17 cellular contexts compared by ENCODE assay signal in the genomic region with DNA sequence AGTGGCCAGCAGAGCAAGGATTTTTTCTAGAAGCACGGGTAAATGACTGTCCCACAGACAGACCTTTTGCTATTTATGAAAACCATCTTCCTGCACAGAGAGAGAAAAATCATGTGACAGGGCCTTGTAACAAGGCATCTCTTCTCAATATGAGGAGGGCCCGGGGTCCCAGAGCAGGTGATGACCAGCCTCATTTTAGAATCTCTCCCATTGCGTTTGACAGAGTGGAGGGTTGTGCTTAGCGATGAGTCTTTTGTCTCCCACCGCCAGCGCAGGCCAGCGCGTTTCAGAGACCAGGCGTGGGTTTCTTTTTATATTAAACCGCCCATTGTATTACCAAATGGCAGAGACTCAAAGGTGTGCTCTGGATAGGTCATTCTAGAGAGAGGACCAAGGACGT.
DNase-seq lines count a peak whose midpoint lies in the region; ATAC-seq, FAIRE-seq and TF ChIP-seq lines count a peak whose summit lies in the region.
"Had no signal": no experiment of that assay in that cellular context is flagged by ENCODE, and none has a peak within 500 bp of the region (broad histone marks: within the 10 kb centered on the region; RNA-seq: fewer than 3 reads in every experiment).

No MANE protein-coding gene starts in this region.

- no peaks in the 10 kb centered on the region for H3K36me3 ChIP-seq in CD4-positive, CD25-positive, alpha-beta regulatory T cell (ENCODE audit: control insufficient read depth, insufficient read depth, low read length)
- H3K36me3 ChIP-seq in GM23338 (ENCODE audit: insufficient read depth) = no peaks in the 10 kb centered on the region
- H3K36me3 ChIP-seq in H1 (ENCODE audit: control insufficient read depth in 2 of 4, insufficient read depth in 4 of 4, low read length in 3 of 4) = no peaks in the 10 kb centered on the region
- no peaks in the 10 kb centered on the region for H3K36me3 ChIP-seq in neural progenitor cell
- no peaks in the 10 kb centered on the region for H3K36me3 ChIP-seq in Caco-2 (ENCODE audit: control insufficient read depth, insufficient read depth, low read length)
- no peaks in the 10 kb centered on the region for H3K36me3 ChIP-seq in thyroid gland

- POLR2A ChIA-PET in H1 (lab: Charles Lee; ENCODE audit: partially characterized antibody) = no interaction called here
- POLR2A ChIA-PET in Caco-2 (lab: Charles Lee) = interaction anchor here (0.6 kb wide), 1 partner anchor 167 kb away, joined by 3 read pairs; no protein-coding TSS in a partner anchor

- no peaks in the 10 kb centered on the region for H3K9me3 Mint-ChIP-seq in CD4-positive, CD25-positive, alpha-beta regulatory T cell
- H3K9me3 Mint-ChIP-seq in GM23338 (no peaks in the 10 kb centered on the region), neural progenitor cell (peaks cover 6% of the 10 kb centered on the region), Caco-2 (ENCODE audit: unreplicated experiment) (no peaks in the 10 kb centered on the region)
- H3K9me3 Mint-ChIP-seq: CD8-positive, alpha-beta T cell had no signal

- no peak overlapping the region for H3K4me3 Mint-ChIP-seq in CD4-positive, CD25-positive, alpha-beta regulatory T cell
- H3K4me3 Mint-ChIP-seq in GM23338 (no peak overlapping the region), neural progenitor cell (no peak overlapping the region), Caco-2 (ENCODE audit: unreplicated experiment) (no peak overlapping the region)
- H3K4me3 Mint-ChIP-seq: CD8-positive, alpha-beta T cell had no signal

- no peak overlapping the region for H3K4me3 ChIP-seq in CD4-positive, CD25-positive, alpha-beta regulatory T cell (ENCODE audit: low read depth, low read length)
- H3K4me3 ChIP-seq in GM23338 (no peak overlapping the region), H1 (ENCODE audit: extremely low read depth in 1 of 4, insufficient read depth in 2 of 4, low read depth in 3 of 4, low read length in 4 of 4) (no peak overlapping the region), neural progenitor cell (no peak overlapping the region), Caco-2 (ENCODE audit: low read depth, low read length) (no peak overlapping the region), thyroid gland (replicated peaks in 1 of 3) (no peak overlapping the region)

- H3K23me2 ChIP-seq in H1 (ENCODE audit: low read depth, low read length) = no peaks in the 10 kb centered on the region

- peaks cover 8% of the 10 kb centered on the region for H3K4me1 ChIP-seq in CD4-positive, CD25-positive, alpha-beta regulatory T cell (ENCODE audit: control insufficient read depth, insufficient read depth, low read length, poor library complexity, severe bottlenecking)
- peaks cover 5% of the 10 kb centered on the region; the same call in 1 of the 2 replicates for H3K4me1 ChIP-seq in GM23338 (ENCODE audit: insufficient read depth)
- peaks cover 0 to 7% (median 4%) of the 10 kb centered on the region in 4 experiments; a peak in 6 of 7 replicates for H3K4me1 ChIP-seq in H1 (replicated peaks in 1 of 4; ENCODE audit: control insufficient read depth in 3 of 4, insufficient read depth in 4 of 4, low read length in 3 of 4)
- H3K4me1 ChIP-seq in neural progenitor cell = peaks cover 7% of the 10 kb centered on the region
- H3K4me1 ChIP-seq in Caco-2 = no peaks in the 10 kb centered on the region
- H3K4me1 ChIP-seq in thyroid gland = no peaks in the 10 kb centered on the region

- H2BK5ac ChIP-seq in H1 (ENCODE audit: low read depth, low read length) = no peak overlapping the region

- H2BK120ac ChIP-seq in H1 (replicated peaks; ENCODE audit: low read depth, low read length) = no peak overlapping the region

- H3K27me3 Mint-ChIP-seq in CD4-positive, CD25-positive, alpha-beta regulatory T cell = no peaks in the 10 kb centered on the region
- peaks cover 24% of the 10 kb centered on the region for H3K27me3 Mint-ChIP-seq in GM23338 (ENCODE audit: insufficient read depth, low read depth, poor library complexity)
- no peaks in the 10 kb centered on the region for H3K27me3 Mint-ChIP-seq in neural progenitor cell (ENCODE audit: insufficient read depth, low read depth)
- no peaks in the 10 kb centered on the region for H3K27me3 Mint-ChIP-seq in Caco-2 (ENCODE audit: insufficient read depth, unreplicated experiment)

- peak overlapping the region; percentile 56 for H2AFZ ChIP-seq in GM23338
- no peak overlapping the region for H2AFZ ChIP-seq in H1 (ENCODE audit: low read length)
- H2AFZ ChIP-seq in neural progenitor cell (replicated peaks) = peak overlapping the region; percentile 13

- TF ChIP-seq RAD21 in H1 (IDR thresholded peaks at IDR 0.05 in 1 of 2, conservative IDR thresholded peaks at IDR 0.05 in 1 of 2; ENCODE audit: low read depth in 2 of 2, low read length in 2 of 2) = no peak

- ATAC-seq in CD4-positive, CD25-positive, alpha-beta regulatory T cell (ENCODE audit: low read depth in 2 of 2) = no peak
- ATAC-seq in GM23338 = no peak
- ATAC-seq: CD8-positive, alpha-beta T cell had no signal

- H3K23ac ChIP-seq in H1 (ENCODE audit: insufficient read length) = no peak overlapping the region

- H3K4me2 ChIP-seq in GM23338 (no peak overlapping the region), H1 (ENCODE audit: insufficient read depth in 1 of 2, low read depth in 2 of 2, low read length in 2 of 2) (no peak overlapping the region), neural progenitor cell (no peak overlapping the region)
- H3K4me2 ChIP-seq: KMS-11 had no signal

- no peak overlapping the region for H4K91ac ChIP-seq in H1 (replicated peaks; ENCODE audit: insufficient read length, low read length)

- H3K18ac ChIP-seq in H1 (ENCODE audit: extremely low read depth, low read length) = no peak overlapping the region

- H3K27me3 ChIP-seq in CD4-positive, CD25-positive, alpha-beta regulatory T cell (ENCODE audit: control insufficient read depth, insufficient read depth, low read length) = no peaks in the 10 kb centered on the region
- H3K27me3 ChIP-seq in GM23338 (ENCODE audit: insufficient read depth) (peaks cover 6% of the 10 kb centered on the region; the same call in 1 of the 2 replicates), H1 (replicated peaks in 1 of 4; ENCODE audit: control insufficient read depth in 3 of 4, extremely low read depth in 1 of 4, insufficient read depth in 3 of 4, low read length in 3 of 4) (peaks cover 0 to 8% (median 2%) of the 10 kb centered on the region in 4 experiments; a peak in 2 of 7 replicates), neural progenitor cell (no peaks in the 10 kb centered on the region), Caco-2 (replicated peaks; ENCODE audit: control insufficient read depth, insufficient read depth, low read length) (no peaks in the 10 kb centered on the region), thyroid gland (no peaks in the 10 kb centered on the region)

- H3K56ac ChIP-seq in H1 (replicated peaks; ENCODE audit: insufficient read length, low read depth, low read length) = no peak overlapping the region

- no peak for DNase-seq in CD4-positive, CD25-positive, alpha-beta regulatory T cell
- DNase-seq in GM23338 (ENCODE audit: low spot score) (no peak), H1 (ENCODE audit: low read depth in 1 of 2, low spot score in 2 of 2) (no peak), neural progenitor cell (ENCODE audit: low spot score) (no peak), NCI-H2107 (lab: John Stamatoyannopoulos, UW) (no peak), Caco-2 (no peak), thyroid gland (no peak)
- DNase-seq: ACHN, AML-193 had no signal

- no peak overlapping the region for H4K5ac ChIP-seq in H1 (ENCODE audit: insufficient read length, low read depth, low read length)

- H3K4me1 Mint-ChIP-seq in CD4-positive, CD25-positive, alpha-beta regulatory T cell = peaks cover 17 to 69% (median 31%) of the 10 kb centered on the region in 4 donors
- peaks cover 16% of the 10 kb centered on the region for H3K4me1 Mint-ChIP-seq in GM23338
- H3K4me1 Mint-ChIP-seq in neural progenitor cell = peaks cover 4% of the 10 kb centered on the region
- H3K4me1 Mint-ChIP-seq in Caco-2 (ENCODE audit: low read depth, unreplicated experiment) = peaks cover 6% of the 10 kb centered on the region

- H4K20me1 ChIP-seq in GM23338 (replicated peaks; ENCODE audit: insufficient read depth) = no peaks in the 10 kb centered on the region
- H4K20me1 ChIP-seq in H1 (replicated peaks in 1 of 2; ENCODE audit: control insufficient read depth in 1 of 2, insufficient read depth in 2 of 2, low read length in 2 of 2) = no peaks in the 10 kb centered on the region
- no peaks in the 10 kb centered on the region for H4K20me1 ChIP-seq in neural progenitor cell (ENCODE audit: low read depth)

- no peak overlapping the region for H3K27ac ChIP-seq in CD4-positive, CD25-positive, alpha-beta regulatory T cell (ENCODE audit: insufficient read depth, low read length, poor library complexity, severe bottlenecking)
- H3K27ac ChIP-seq in GM23338 (ENCODE audit: low read depth) (no peak overlapping the region), H1 (ENCODE audit: low read depth, low read length) (no peak overlapping the region), neural progenitor cell (no peak overlapping the region), thyroid gland (no peak overlapping the region)
- H3K27ac ChIP-seq: C4-2B, KMS-11 had no signal

- 0 out of 2 replicates have a peak overlapping the region, but pooled peaks have one; percentile 40 for H2BK12ac ChIP-seq in H1 (ENCODE audit: low read depth, low read length)

- BruUV-seq in Caco-2 (replicated peaks; lab: Mats Ljungman, UMichigan) = no TSS peak

- no peak overlapping the region for H2AK5ac ChIP-seq in H1 (ENCODE audit: low read depth, low read length)

- no peak overlapping the region for H2BK15ac ChIP-seq in H1 (ENCODE audit: low read length)

- intact Hi-C loops in Caco-2 (cut with micrococcal nuclease; ENCODE audit: unreplicated experiment) = no loop called here
- intact Hi-C loops in thyroid gland (cut with DNase I) = no loop called here

- H3K9me3 ChIP-seq in CD4-positive, CD25-positive, alpha-beta regulatory T cell (ENCODE audit: control insufficient read depth in 2 of 2, low read length in 2 of 2) = no peaks in the 10 kb centered on the region
- H3K9me3 ChIP-seq in H1 (ENCODE audit: insufficient read depth in 2 of 2, low read depth in 1 of 2, low read length in 1 of 2) (no peaks in the 10 kb centered on the region), neural progenitor cell (ENCODE audit: low read depth) (no peaks in the 10 kb centered on the region), Caco-2 (no peaks in the 10 kb centered on the region), thyroid gland (no peaks in the 10 kb centered on the region)

- H3K79me1 ChIP-seq in H1 (ENCODE audit: low read depth, low read length) = no peaks in the 10 kb centered on the region

- H3K14ac ChIP-seq in H1 (ENCODE audit: insufficient read length) = no peak overlapping the region

- no peak overlapping the region for H2BK20ac ChIP-seq in H1 (ENCODE audit: low read length)

- no peak for TF ChIP-seq EP300 in H1 (IDR thresholded peaks at IDR 0.05; ENCODE audit: borderline replicate concordance in 1 of 2, low read depth in 2 of 2, low read length in 2 of 2)

- WGBS in H1 (ENCODE audit: extremely low coverage in 1 of 2, insufficient coverage in 1 of 2, insufficient read length in 1 of 2, insufficient replicate concordance in 2 of 2, low coverage in 1 of 2, low lambda C conversion rate in 2 of 2, missing lambda C conversion rate in 1 of 2), 2 experiments = 79% methylated on average over 11 of the region's 11 CpGs; no CpG with 5 or more reads in 1 of the 2 experiments
- 93 to 96% methylated on average over 11 of the region's 11 CpGs for WGBS in thyroid gland, 2 donors

- H3F3A ChIP-seq in GM23338 (replicated peaks; ENCODE audit: low read depth) (no peaks in the 10 kb centered on the region), neural progenitor cell (ENCODE audit: low read depth) (no peaks in the 10 kb centered on the region)

- H3K9ac ChIP-seq in H1 (replicated peaks in 1 of 4; ENCODE audit: extremely low read depth in 1 of 4, low read depth in 3 of 4, low read length in 3 of 4) (no peak overlapping the region), neural progenitor cell (no peak overlapping the region)
- H3K9ac ChIP-seq: KMS-11 had no signal

- H3K9me2 ChIP-seq in GM23338 (ENCODE audit: insufficient read depth) = 0 out of 2 replicates have a peak, but pooled peaks cover 3% of the 10 kb centered on the region

- peaks cover 35% of the 10 kb centered on the region for H3K36me3 Mint-ChIP-seq in CD4-positive, CD25-positive, alpha-beta regulatory T cell
- H3K36me3 Mint-ChIP-seq in GM23338 (ENCODE audit: low read depth) = no peaks in the 10 kb centered on the region
- H3K36me3 Mint-ChIP-seq in neural progenitor cell = no peaks in the 10 kb centered on the region
- H3K36me3 Mint-ChIP-seq in Caco-2 (ENCODE audit: insufficient read depth, unreplicated experiment) = no peaks in the 10 kb centered on the region
- H3K36me3 Mint-ChIP-seq: CD8-positive, alpha-beta T cell had no signal

- no peak for FAIRE-seq in H1 (lab: Jason Lieb, UNC)
- FAIRE-seq: A204.1, D721Med, G401.6, GM12891, H54 had no signal

- TF ChIP-seq POLR2A in H1 (IDR thresholded peaks at IDR 0.05; ENCODE audit: control extremely low read depth in 1 of 2, low read depth in 2 of 2, low read length in 2 of 2) = no peak
- no peak for TF ChIP-seq POLR2A in thyroid gland (IDR thresholded peaks at IDR 0.05)

- no peak overlapping the region for H3K4ac ChIP-seq in H1 (replicated peaks; ENCODE audit: insufficient read length, low read depth, low read length)

- CTCF ChIA-PET in H1 (lab: Charles Lee; ENCODE audit: partially characterized antibody) = interaction anchor here (1.0 to 1.6 kb wide), 3 partner anchors 9 to 41 kb away, joined by 3 to 4 read pairs (median 4); no protein-coding TSS in a partner anchor
- CTCF ChIA-PET in Caco-2 (lab: Charles Lee) = no interaction called here

- H3K79me2 ChIP-seq in GM23338 (replicated peaks; ENCODE audit: insufficient read depth) = no peaks in the 10 kb centered on the region
- no peaks in the 10 kb centered on the region for H3K79me2 ChIP-seq in H1 (ENCODE audit: control insufficient read depth in 1 of 2, insufficient read depth in 2 of 2, low read length in 2 of 2)
- H3K79me2 ChIP-seq in neural progenitor cell (ENCODE audit: low read depth) = no peaks in the 10 kb centered on the region

- no peak overlapping the region for H4K8ac ChIP-seq in H1 (ENCODE audit: extremely low read depth, insufficient read depth, low read length)

- TF ChIP-seq CTCF in GM23338 (conservative IDR thresholded peaks at IDR 0.05; ENCODE audit: low read depth in 2 of 2) (no peak), H1 (IDR thresholded peaks at IDR 0.05; ENCODE audit: control extremely low read depth in 1 of 3, insufficient read depth in 1 of 3, low read depth in 1 of 3, low read length in 3 of 3) (no peak), neural progenitor cell (IDR thresholded peaks at IDR 0.05) (no peak), Caco-2 (IDR thresholded peaks at IDR 0.05; ENCODE audit: insufficient read depth in 1 of 2, low read depth in 1 of 2, low read length in 1 of 2, severe bottlenecking in 1 of 2, unreplicated experiment in 1 of 2) (no peak), thyroid gland (IDR thresholded peaks at IDR 0.05) (no peak)

- H3K27ac Mint-ChIP-seq in CD4-positive, CD25-positive, alpha-beta regulatory T cell = peak overlapping the region; percentile 51 to 62 (median 60)
- no peak overlapping the region for H3K27ac Mint-ChIP-seq in GM23338
- peak overlapping the region; percentile 13 for H3K27ac Mint-ChIP-seq in neural progenitor cell
- H3K27ac Mint-ChIP-seq in Caco-2 (ENCODE audit: unreplicated experiment) = no peak overlapping the region
- H3K27ac Mint-ChIP-seq: CD8-positive, alpha-beta T cell had no signal

Comparison
In these comparisons a context has a peak if more than half of its experiments do, and no peak if none do; other contexts are left out.
1. H3K27ac Mint-ChIP-seq: peak in CD4-positive, CD25-positive, alpha-beta regulatory T cell (3 of 3) and neural progenitor cell (single experiment); none in GM23338 (single experiment) and Caco-2 (single experiment).